Comparison of ENCODE assay signal across 26 cellular contexts in genomic region chr4:102901804-102902203, GRCh38.
"Had no signal": no experiment of that assay in that cellular context is flagged by ENCODE, and none has a peak within 500 bp of the region (broad histone marks: within the 10 kb centered on the region; RNA-seq: fewer than 3 reads in every experiment).

No MANE protein-coding gene starts in this region.

- H3K4me1 ChIP-seq: foreskin keratinocyte, gastrocnemius medialis, heart left ventricle had no signal

- FAIRE-seq: astrocyte, bronchial epithelial cell had no signal

- H3K4me3 ChIP-seq: coronary artery, dorsolateral prefrontal cortex, gastrocnemius medialis, heart left ventricle had no signal

- H3K27ac ChIP-seq: brain microvascular endothelial cell, coronary artery, dorsolateral prefrontal cortex, foreskin keratinocyte, gastrocnemius medialis, heart left ventricle had no signal

- H3K27me3 ChIP-seq: brain microvascular endothelial cell, dorsolateral prefrontal cortex, foreskin keratinocyte, gastrocnemius medialis, heart left ventricle had no signal

- H3K9me3 ChIP-seq: gastrocnemius medialis, heart left ventricle had no signal

- DNase-seq: activated CD4-positive, alpha-beta memory T cell treated with anti-CD3 and anti-CD28 coated beads for 36 hours; activated CD4-positive, alpha-beta T cell treated with anti-CD3 and anti-CD28 coated beads for 36 hours; activated CD4-positive, alpha-beta T cell treated with anti-CD3 and anti-CD28 coated beads, Interleukin-2, amount 10 ng/mL, durations not matched to agents 24 days and 14 days; activated CD4-positive, CD25-positive, alpha-beta regulatory T cell; activated CD4-positive, CD25-positive, alpha-beta regulatory T cell treated with anti-CD3 and anti-CD28 coated beads, Interleukin-2, amount 50 U/mL, for 72 hours; activated CD8-positive, alpha-beta memory T cell treated with anti-CD3 and anti-CD28 coated beads, Interleukin-2, amount 50 U/mL, for 48 hours; activated gamma-delta T cell; activated naive CD4-positive, alpha-beta T cell treated with anti-CD3 and anti-CD28 coated beads, Interleukin-2, amount 50 U/mL, for 16 hours; activated naive CD4-positive, alpha-beta T cell treated with Interleukin-2 at 50 U/mL for 16 hours; activated T-cell treated with anti-CD3 and anti-CD28 coated beads for 4 hours; activated T-cell treated with anti-CD3 and anti-CD28 coated beads, Interleukin-2, amount 50 U/mL, for 24 hours; activated T-cell treated with anti-CD3 and anti-CD28 coated beads, Interleukin-2, amount 50 U/mL, for 72 hours; anterior cingulate cortex; brain microvascular endothelial cell; dorsolateral prefrontal cortex; effector memory CD4-positive, alpha-beta T cell; endodermal cell; foreskin keratinocyte; gastrocnemius medialis; glutamatergic neuron; heart left ventricle; T-helper 2 cell had no signal

- ATAC-seq: activated CD4-positive, alpha-beta T cell treated with anti-CD3 and anti-CD28 coated beads for 36 hours; activated T-cell treated with anti-CD3 and anti-CD28 coated beads, Interleukin-2, amount 50 U/mL, for 72 hours; esophagus mucosa; foreskin keratinocyte; gastrocnemius medialis; heart left ventricle had no signal

- H3K36me3 ChIP-seq: brain microvascular endothelial cell, gastrocnemius medialis, heart left ventricle had no signal
